21 cellular contexts compared by ENCODE assay signal in genomic region chr6:111609827-111610526, GRCh38.
"Had no signal": no experiment of that assay in that cellular context is flagged by ENCODE, and none has a peak within 500 bp of the region (broad histone marks: within the 10 kb centered on the region; RNA-seq: fewer than 3 reads in every experiment).

No MANE protein-coding gene starts in this region.

- H3K27ac Mint-ChIP-seq: dendritic cell treated with granulocyte-macrophage colony-stimulating factor and Interleukin-4, amounts not matched to agents 40 ng/mL and 50 ng/mL, for 4 days; effector memory CD8-positive, alpha-beta T cell; memory B cell had no signal

- H3K9ac ChIP-seq: parathyroid adenoma had no signal

- H3K9me3 Mint-ChIP-seq: effector memory CD8-positive, alpha-beta T cell; memory B cell had no signal

- H3K36me3 ChIP-seq: esophagus muscularis mucosa, gastrocnemius medialis, heart right ventricle, left lung, lower lobe of right lung, sigmoid colon, suprapubic skin, thyroid gland had no signal

- H3K9me3 ChIP-seq: esophagus muscularis mucosa, gastrocnemius medialis, left lung, lower lobe of right lung, psoas muscle, sigmoid colon, suprapubic skin, thyroid gland had no signal

- ATAC-seq: effector memory CD8-positive, alpha-beta T cell; gastrocnemius medialis; heart right ventricle; left lung; lower lobe of right lung; naive thymus-derived CD8-positive, alpha-beta T cell; psoas muscle had no signal

- H2AFZ ChIP-seq: parathyroid adenoma had no signal

- H3K79me2 ChIP-seq: parathyroid adenoma had no signal

- DNase-seq: effector memory CD8-positive, alpha-beta T cell; gastrocnemius medialis; heart right ventricle; islet precursor cell; left lung; lower lobe of right lung; naive thymus-derived CD8-positive, alpha-beta T cell; psoas muscle; retina; sigmoid colon; stimulated activated CD4-positive, alpha-beta T cell treated with anti-CD3 and anti-CD28 coated beads, Interleukin-12 subunit alpha, Interleukin-12 subunit beta, amount 100 ng/mL, for 4 hours; stimulated activated naive CD4-positive, alpha-beta T cell; thyroid gland had no signal

- H3K4me3 ChIP-seq: esophagus muscularis mucosa, gastrocnemius medialis, heart right ventricle, left lung, lower lobe of right lung, psoas muscle, sigmoid colon, skin epidermis, suprapubic skin, thyroid gland had no signal

- H3K27me3 ChIP-seq: esophagus muscularis mucosa, gastrocnemius medialis, heart right ventricle, left lung, sigmoid colon, suprapubic skin, thyroid gland had no signal

- H3K27ac ChIP-seq: epithelial cell of prostate, heart right ventricle, left lung, lower lobe of right lung, parathyroid adenoma, psoas muscle, suprapubic skin, thyroid gland had no signal

- H3K4me3 Mint-ChIP-seq: central memory CD8-positive, alpha-beta T cell; dendritic cell treated with granulocyte-macrophage colony-stimulating factor and Interleukin-4, amounts not matched to agents 40 ng/mL and 50 ng/mL, for 4 days; effector memory CD8-positive, alpha-beta T cell; memory B cell; naive thymus-derived CD8-positive, alpha-beta T cell had no signal
